22 cellular contexts compared by ENCODE assay signal in the genomic region with DNA sequence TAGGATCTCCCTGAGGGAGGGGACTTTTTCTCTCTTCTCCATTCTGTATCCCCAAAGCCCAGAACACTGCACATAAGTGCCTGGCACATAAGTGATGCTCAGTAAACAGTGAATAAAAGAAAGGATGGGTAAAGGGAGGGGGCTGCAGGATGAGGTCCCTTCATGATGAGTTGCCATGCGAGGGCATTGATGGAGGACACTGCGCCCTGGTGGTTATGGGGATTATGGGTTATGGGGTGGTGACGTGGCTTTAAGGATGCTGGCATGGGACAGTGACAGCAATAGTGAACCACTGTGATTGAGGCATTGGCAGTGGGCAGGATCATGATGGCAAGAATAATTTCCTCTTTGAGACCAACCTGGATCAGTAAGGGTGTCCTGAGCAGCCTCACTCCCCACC. TPM values are rescaled to one million over a fixed set of nuclear protein-coding genes. Genes with fewer than 3 reads are reported as not detected.
DNase-seq lines count a peak whose midpoint lies in the region; ATAC-seq, FAIRE-seq and TF ChIP-seq lines count a peak whose summit lies in the region.
"Had no signal": no experiment of that assay in that cellular context is flagged by ENCODE, and none has a peak within 500 bp of the region (broad histone marks: within the 10 kb centered on the region; RNA-seq: fewer than 3 reads in every experiment).

No MANE protein-coding gene starts in this region.

- ATAC-seq in HepG2 (no peak), right lobe of liver (no peak), PC-3 (no peak)

- DNase-seq in HepG2 (ENCODE audit: low spot score): no peak
- DNase-seq in right lobe of liver: no peak
- no peak for DNase-seq in PC-3
- DNase-seq in erythroblast (lab: John Stamatoyannopoulos, UW): peak; percentile 21 to 48
- DNase-seq in activated naive CD4-positive, alpha-beta T cell treated with anti-CD3 and anti-CD28 coated beads, Interleukin-2, amount 50 U/mL, for 16 hours: no peak
- no peak for DNase-seq in ascending aorta (ENCODE audit: low spot score in 2 of 2)
- no peak for DNase-seq in activated T-cell treated with anti-CD3 and anti-CD28 coated beads, Interleukin-2, amount 50 U/mL, for 48 hours
- no peak for DNase-seq in NCI-H526 (lab: John Stamatoyannopoulos, UW)
- DNase-seq: AML-193, DND-41, NCI-H1048, NCI-H1436 treated with DMSO at 0.1 percent for 48 hours, NCI-H2029, NCI-H2171, NCI-H446, RPMI8226, SHP77 treated with DMSO at 0.1 percent for 48 hours, SK-N-SH had no signal

- H2AFZ ChIP-seq in HepG2 (ENCODE audit: low read length) (no peak overlapping the region), PC-3 (ENCODE audit: low read length) (no peak overlapping the region)

- H3K79me2 ChIP-seq in HepG2 (ENCODE audit: insufficient read depth, low read length) (no peaks in the 10 kb centered on the region), PC-3 (ENCODE audit: low read length) (no peaks in the 10 kb centered on the region)

- FAIRE-seq in HepG2 (lab: Jason Lieb, UNC): no peak
- FAIRE-seq: G401.6 had no signal

- no peak for TF ChIP-seq RAD21 in HepG2 (CRISPR knock-in tag; IDR thresholded peaks at IDR 0.05)

- H3K4me2 ChIP-seq in HepG2 (ENCODE audit: low read depth, low read length) (no peak overlapping the region), PC-3 (ENCODE audit: low read length) (no peak overlapping the region)
- H3K4me2 ChIP-seq: SK-N-SH had no signal

- in situ Hi-C loops in HepG2 (cut with HindIII; ENCODE audit: extremely low pct_ligation_motif_present, low pct_unique_long_range_greater_than_20kb): no loop called here

- H3K4me3 ChIP-seq in HepG2 (replicated peaks in 1 of 3; ENCODE audit: insufficient read depth in 1 of 3, low read depth in 2 of 3, low read length in 3 of 3) (no peak overlapping the region), right lobe of liver (no peak overlapping the region), PC-3 (ENCODE audit: low read length) (no peak overlapping the region), ascending aorta (no peak overlapping the region)

- WGBS in HepG2 (ENCODE audit: low lambda C conversion rate): 22% methylated on average over 3 of the region's 3 CpGs
- 90% methylated on average over 3 of the region's 3 CpGs for WGBS in right lobe of liver (ENCODE audit: insufficient coverage, low coverage, low lambda C conversion rate, missing lambda C conversion rate)

- H3K9ac ChIP-seq in HepG2 (ENCODE audit: insufficient read depth, low read depth, low read length): no peak overlapping the region
- no peak overlapping the region for H3K9ac ChIP-seq in PC-3 (ENCODE audit: low read length)
- H3K9ac ChIP-seq: SK-N-SH had no signal

- H3K36me3 ChIP-seq in HepG2 (replicated peaks in 1 of 2; ENCODE audit: control insufficient read depth in 1 of 2, insufficient read depth in 2 of 2, low read length in 2 of 2): no peaks in the 10 kb centered on the region
- no peaks in the 10 kb centered on the region for H3K36me3 ChIP-seq in right lobe of liver
- no peaks in the 10 kb centered on the region for H3K36me3 ChIP-seq in PC-3 (ENCODE audit: low read depth, low read length)
- H3K36me3 ChIP-seq in ascending aorta: no peaks in the 10 kb centered on the region

- H3K27me3 ChIP-seq in HepG2 (ENCODE audit: control insufficient read depth in 1 of 2, insufficient read depth in 2 of 2, low read length in 2 of 2) (0 out of 5 replicates have a peak, but pooled peaks cover 0 to 5% of the 10 kb centered on the region in 2 experiments), right lobe of liver (no peaks in the 10 kb centered on the region), PC-3 (ENCODE audit: low read length) (no peaks in the 10 kb centered on the region; the same call in 1 of the 2 replicates), ascending aorta (no peaks in the 10 kb centered on the region)

- BruUV-seq in HepG2 (replicated peaks; lab: Mats Ljungman, UMichigan): no TSS peak
- no TSS peak for BruUV-seq in PC-3 (replicated peaks; lab: Mats Ljungman, UMichigan)

- no peak for TF ChIP-seq POLR2A in HepG2 (IDR thresholded peaks at IDR 0.05; ENCODE audit: insufficient read depth in 1 of 2, low read depth in 2 of 2, low read length in 2 of 2)
- no peak for TF ChIP-seq POLR2A in right lobe of liver (IDR thresholded peaks at IDR 0.05)
- TF ChIP-seq POLR2A in erythroblast (IDR thresholded peaks at IDR 0.05; ENCODE audit: low read length): no peak

- CTCF ChIA-PET in HepG2 (lab: Yijun Ruan, JAX; ENCODE audit: low intra/inter-chr PET ratio, low total read pairs): no interaction called here
- CTCF ChIA-PET in PC-3 (lab: Charles Lee): no interaction called here

- TF ChIP-seq CTCF in HepG2 (CRISPR knock-in tag; IDR thresholded peaks at IDR 0.05): no peak
- no peak for TF ChIP-seq CTCF in right lobe of liver (IDR thresholded peaks at IDR 0.05)
- peak; percentile 32; the same call in 1 of the 2 replicates for TF ChIP-seq CTCF in PC-3 (conservative IDR thresholded peaks at IDR 0.05; ENCODE audit: low read depth, low read length)
- no peak for TF ChIP-seq CTCF in ascending aorta (IDR thresholded peaks at IDR 0.05)

- H3K4me1 ChIP-seq in HepG2 (ENCODE audit: insufficient read depth, low read length): no peaks in the 10 kb centered on the region
- H3K4me1 ChIP-seq in right lobe of liver: no peaks in the 10 kb centered on the region
- no peaks in the 10 kb centered on the region for H3K4me1 ChIP-seq in PC-3 (ENCODE audit: insufficient read depth, low read length)
- no peaks in the 10 kb centered on the region for H3K4me1 ChIP-seq in ascending aorta

- H3F3A ChIP-seq in PC-3 (ENCODE audit: low read length, unreplicated experiment): no peaks in the 10 kb centered on the region

- POLR2A ChIA-PET in HepG2 (lab: Yijun Ruan, JAX) (no interaction called here), PC-3 (lab: Charles Lee; ENCODE audit: unreplicated experiment) (no interaction called here)

- H4K20me1 ChIP-seq in HepG2 (ENCODE audit: insufficient read depth, low read length): no peaks in the 10 kb centered on the region
- no peaks in the 10 kb centered on the region for H4K20me1 ChIP-seq in PC-3 (ENCODE audit: low read length)

- H3K27ac ChIP-seq in HepG2 (ENCODE audit: extremely low read length, insufficient read depth, low read length) (no peak overlapping the region), right lobe of liver (no peak overlapping the region), PC-3 (ENCODE audit: low read length) (no peak overlapping the region), ascending aorta (no peak overlapping the region)
- H3K27ac ChIP-seq: 22Rv1 had no signal

- H3K9me3 ChIP-seq in HepG2 (ENCODE audit: low read length): no peaks in the 10 kb centered on the region
- no peaks in the 10 kb centered on the region for H3K9me3 ChIP-seq in right lobe of liver
- no peaks in the 10 kb centered on the region for H3K9me3 ChIP-seq in PC-3 (ENCODE audit: low read length)
- H3K9me3 ChIP-seq in ascending aorta: no peaks in the 10 kb centered on the region
- H3K9me3 ChIP-seq: SK-N-SH had no signal

- intact Hi-C loops in HepG2 (cut with micrococcal nuclease; ENCODE audit: unreplicated experiment): no loop called here
- intact Hi-C loops in right lobe of liver (cut with DNase I): no loop called here
- intact Hi-C loops in PC-3 (cut with micrococcal nuclease): no loop called here
- intact Hi-C loops in ascending aorta (cut with DNase I): no loop called here

- no peaks in the 10 kb centered on the region for H3K9me2 ChIP-seq in PC-3 (replicated peaks; ENCODE audit: low read length)
- H3K9me2 ChIP-seq: SK-N-SH had no signal

- TF ChIP-seq EP300 in HepG2 (IDR thresholded peaks at IDR 0.05; ENCODE audit: low read depth in 2 of 2, low read length in 2 of 2): no peak
- no peak for TF ChIP-seq EP300 in HepG2 (CRISPR knock-in tag; IDR thresholded peaks at IDR 0.05; ENCODE audit: borderline replicate concordance)

TF ChIP-seq in HepG2, 621 proteins besides CTCF, POLR2A, EP300 and RAD21 (continues in another document):
- peak; percentile 48; the same call in 1 of the 2 replicates for TF ChIP-seq CREB1 (IDR thresholded peaks at IDR 0.05)
- TF ChIP-seq CREB1 (CRISPR knock-in tag; IDR thresholded peaks at IDR 0.05): no peak

RNA-seq across cellular contexts. Expression of a gene that starts 43.9 kb away (rescaled TPM):
- not detected in 2 replicates for total RNA-seq in HepG2 (2016; rRNA removed; fragmentation: Illumina TruSeq; extraction: Trizol)
- not detected in 2 replicates for total RNA-seq in HepG2 (2016; cell fraction: cytosol; rRNA removed; fragmentation: Illumina TruSeq; extraction: Trizol; ENCODE audit: low read depth)
- total RNA-seq in HepG2 (2016; cell fraction: insoluble cytoplasmic fraction; rRNA removed; fragmentation: Illumina TruSeq; extraction: Trizol): not detected in 2 replicates
- not detected in 2 replicates for total RNA-seq in HepG2 (2016; cell fraction: membrane; rRNA removed; fragmentation: Illumina TruSeq; extraction: Trizol)
- not detected in 2 replicates for total RNA-seq in HepG2 (2016; cell fraction: nucleus; rRNA removed; fragmentation: Illumina TruSeq; extraction: Trizol)
- polyA plus RNA-seq in HepG2 (2011; rRNA removed): 0.07 and 0.12 TPM in 2 replicates
- polyA plus RNA-seq in HepG2 (2011; cell fraction: cytosol; rRNA removed): not detected in 2 replicates
- polyA plus RNA-seq in HepG2 (2011; cell fraction: nucleus; rRNA removed): 0.03 TPM in 1 of 2 replicates, not detected in the other
- 0.07 TPM in 1 of 2 replicates, not detected in the other for polyA plus RNA-seq in HepG2 (2012)
- polyA plus RNA-seq in HepG2 (2016; cell fraction: cytosol; fragmentation: Illumina TruSeq; extraction: Trizol; ENCODE audit: low read depth): not detected in 2 replicates
- polyA plus RNA-seq in HepG2 (2016; cell fraction: insoluble cytoplasmic fraction; fragmentation: Illumina TruSeq; extraction: Trizol; ENCODE audit: low read depth): not detected in 2 replicates
- polyA plus RNA-seq in HepG2 (2016; cell fraction: membrane; fragmentation: Illumina TruSeq; extraction: Trizol; ENCODE audit: low read depth): not detected in 2 replicates
- not detected in 2 replicates for polyA plus RNA-seq in HepG2 (2016; cell fraction: nucleus; fragmentation: Illumina TruSeq; extraction: Trizol; ENCODE audit: insufficient read depth, low read depth)
- polyA minus RNA-seq in HepG2 (2011; rRNA and poly(A)+ RNA removed; ENCODE audit: low replicate concordance): 1.6 TPM in 1 of 2 replicates, not detected in the other
- not detected in 2 replicates for polyA minus RNA-seq in HepG2 (2011; cell fraction: cytosol; rRNA and poly(A)+ RNA removed)
- polyA minus RNA-seq in HepG2 (2011; cell fraction: nucleus; rRNA and poly(A)+ RNA removed): not detected in 2 replicates
- total RNA-seq in right lobe of liver: 10 to 100 TPM in 4 of 6 experiments, 1 to 10 TPM in 2; 7.4 to 19.5 (median 14.5) TPM
- not detected in 2 replicates for total RNA-seq in PC-3 (2014; rRNA removed)
- total RNA-seq in ascending aorta: 280 TPM
- total RNA-seq: HT-29, M059J had no signal

Comparison
In these comparisons a context has a peak if more than half of its experiments do, and no peak if none do; other contexts are left out.
1. DNase-seq: peak in erythroblast (2 of 2); none in HepG2 (single experiment), right lobe of liver (0 of 3), PC-3 (single experiment), activated naive CD4-positive, alpha-beta T cell treated with anti-CD3 and anti-CD28 coated beads, Interleukin-2, amount 50 U/mL, for 16 hours (single experiment), ascending aorta (0 of 2), activated T-cell treated with anti-CD3 and anti-CD28 coated beads, Interleukin-2, amount 50 U/mL, for 48 hours (0 of 2) and NCI-H526 (0 of 2).
2. RNA of a gene that starts 43.9 kb away (total RNA-seq): 280 TPM in ascending aorta (single experiment); 7.4 to 19.5 TPM in right lobe of liver, not detected in HepG2 and not detected in PC-3; every median in the first group is over 10 times any median in the second.